In genomic region chr22:21712751-21713427, GRCh38 we compare ENCODE assay signal across 1 cellular context.
TF ChIP-seq lines count a peak whose summit lies in the region.

No MANE protein-coding gene starts in this region.

TF ChIP-seq in GM12878, 131 proteins besides CTCF, POLR2A, EP300 and RAD21 (continued from another document):
- TF ChIP-seq REST (IDR thresholded peaks at IDR 0.05; ENCODE audit: low read depth, low read length), result no peak
- TF ChIP-seq RB1 (IDR thresholded peaks at IDR 0.05; ENCODE audit: borderline replicate concordance), result peak; percentile 80; the same call in 1 of the 2 replicates
- TF ChIP-seq BHLHE40 (IDR thresholded peaks at IDR 0.05; ENCODE audit: borderline replicate concordance in 1 of 2, low read depth in 2 of 2, low read length in 1 of 2), result no peak
- TF ChIP-seq TAF1 (IDR thresholded peaks at IDR 0.05; ENCODE audit: borderline replicate concordance, low read depth, low read length), result no peak
- no peak for TF ChIP-seq MEF2A (IDR thresholded peaks at IDR 0.05; ENCODE audit: insufficient read depth, low read depth, low read length)
- no peak for TF ChIP-seq ZBTB11 (CRISPR knock-in tag; IDR thresholded peaks at IDR 0.05)
- no peak for TF ChIP-seq CBX5 (IDR thresholded peaks at IDR 0.05; ENCODE audit: low read depth)
- TF ChIP-seq FOS (IDR thresholded peaks at IDR 0.05; ENCODE audit: borderline replicate concordance, extremely low read depth, insufficient read length), result no peak
- TF ChIP-seq ZNF622 (IDR thresholded peaks at IDR 0.05), result no peak
- TF ChIP-seq MLLT1 (IDR thresholded peaks at IDR 0.05), result 0 out of 2 replicates have a peak, but pooled peaks have one; percentile 27
- TF ChIP-seq RUNX3 (IDR thresholded peaks at IDR 0.05; ENCODE audit: low read length), result no peak
- TF ChIP-seq BRCA1 (IDR thresholded peaks at IDR 0.05; ENCODE audit: low read depth, low read length), result no peak
- no peak for TF ChIP-seq JUNB (IDR thresholded peaks at IDR 0.05)
- no peak for TF ChIP-seq NKRF (conservative IDR thresholded peaks at IDR 0.05)
- TF ChIP-seq YY1 (IDR thresholded peaks at IDR 0.05; ENCODE audit: low read depth, low read length), result peak; percentile 78
- TF ChIP-seq YBX1 (IDR thresholded peaks at IDR 0.05), result no peak
- TF ChIP-seq BCL3 (IDR thresholded peaks at IDR 0.05; ENCODE audit: borderline replicate concordance, insufficient read depth, low read depth, low read length, poor library complexity, severe bottlenecking), result no peak
- no peak for TF ChIP-seq MTA2 (IDR thresholded peaks at IDR 0.05; ENCODE audit: low read depth)
- no peak for TF ChIP-seq HSF1 (IDR thresholded peaks at IDR 0.05; ENCODE audit: low read depth, low read length)
- no peak for TF ChIP-seq TCF3 (IDR thresholded peaks at IDR 0.05; ENCODE audit: borderline replicate concordance, insufficient read depth, low read depth, low read length)
- no peak for TF ChIP-seq CHD1 (IDR thresholded peaks at IDR 0.05; ENCODE audit: low read depth, low read length)
- TF ChIP-seq MTA3 (IDR thresholded peaks at IDR 0.05; ENCODE audit: borderline replicate concordance, low read length), result no peak
- no peak for TF ChIP-seq ESRRA (IDR thresholded peaks at IDR 0.05; ENCODE audit: low read length)
- no peak for TF ChIP-seq PAX8 (IDR thresholded peaks at IDR 0.05)
- TF ChIP-seq ZBED1 (IDR thresholded peaks at IDR 0.05; ENCODE audit: borderline replicate concordance), result no peak
- 0 out of 4 replicates have a peak, but pooled peaks of 1 of the 2 experiments have one; percentile 15 for TF ChIP-seq IKZF2 (IDR thresholded peaks at IDR 0.05)
- TF ChIP-seq POU2F2 (IDR thresholded peaks at IDR 0.05; ENCODE audit: borderline replicate concordance, low read depth, low read length), result peak; percentile 73; the same call in 1 of the 3 replicates
- TF ChIP-seq SMC3 (IDR thresholded peaks at IDR 0.05; ENCODE audit: borderline replicate concordance, low read length), result peak; percentile 85
- no peak for TF ChIP-seq CEBPB (IDR thresholded peaks at IDR 0.05; ENCODE audit: borderline replicate concordance in 1 of 2, low read depth in 2 of 2, low read length in 2 of 2)
- no peak for TF ChIP-seq CREB1 (IDR thresholded peaks at IDR 0.05; ENCODE audit: low read depth)
